Comparison of ENCODE assay signal across 9 cellular contexts in genomic region chr19:11191273-11191755, GRCh38. TPM values are rescaled to one million over a fixed set of nuclear protein-coding genes. Genes with fewer than 3 reads are reported as not detected.
A peak's percentile ranks its signal among the peaks of the same experiment; 100 is the strongest.
DNase-seq lines count a peak whose midpoint lies in the region; ATAC-seq and TF ChIP-seq lines count a peak whose summit lies in the region.
"Had no signal": no experiment of that assay in that cellular context is flagged by ENCODE, and none has a peak within 500 bp of the region (broad histone marks: within the 10 kb centered on the region; RNA-seq: fewer than 3 reads in every experiment).

No MANE protein-coding gene starts in this region.

- TF ChIP-seq CTCF in endodermal cell (conservative IDR thresholded peaks at IDR 0.05) = no peak

- no peaks in the 10 kb centered on the region for H3K9me3 Mint-ChIP-seq in endodermal cell

- H4K20me1 ChIP-seq in BLaER1 treated with 17β-estradiol and CSF1 and Interleukin-3, amounts not matched to agents 10 nM and 100 nM = no peaks in the 10 kb centered on the region; a peak in 3 of 22 replicates

- peaks cover 85 to 100% (median 98%) of the 10 kb centered on the region in 10 experiments for H3K4me1 ChIP-seq in BLaER1 treated with 17β-estradiol and CSF1 and Interleukin-3, amounts not matched to agents 10 nM and 100 nM
- no peaks in the 10 kb centered on the region for H3K4me1 ChIP-seq in endodermal cell (ENCODE audit: control insufficient read depth, insufficient read depth, low read length)

- H3K4me1 Mint-ChIP-seq in endodermal cell = peaks cover 3% of the 10 kb centered on the region

- H3K27me3 Mint-ChIP-seq in endodermal cell (ENCODE audit: insufficient read depth) = no peaks in the 10 kb centered on the region

- H3K36me3 ChIP-seq in BLaER1 treated with 17β-estradiol and CSF1 and Interleukin-3, amounts not matched to agents 10 nM and 100 nM = peaks cover 11 to 64% (median 39%) of the 10 kb centered on the region in 11 experiments; a peak in 21 of 22 replicates
- H3K36me3 ChIP-seq in endodermal cell (ENCODE audit: control insufficient read depth, insufficient read depth, low read length) = peaks cover 18% of the 10 kb centered on the region

- peak overlapping the region in 10 of 11 experiments; percentile 17 to 90 (median 86); a peak in 21 of 22 replicates for H3K27ac ChIP-seq in BLaER1 treated with 17β-estradiol and CSF1 and Interleukin-3, amounts not matched to agents 10 nM and 100 nM
- no peak overlapping the region for H3K27ac ChIP-seq in endodermal cell (ENCODE audit: low read depth, low read length)

- peak overlapping the region in 8 of 11 experiments; percentile 12 to 85 (median 76); a peak in 12 of 22 replicates for H3K9ac ChIP-seq in BLaER1 treated with 17β-estradiol and CSF1 and Interleukin-3, amounts not matched to agents 10 nM and 100 nM
- no peak overlapping the region for H3K9ac ChIP-seq in endodermal cell (ENCODE audit: extremely low read depth, low read length, poor library complexity, severe bottlenecking)

- 89 to 93% methylated on average over 7 to 8 of the region's 8 CpGs for WGBS in endodermal cell (ENCODE audit: insufficient coverage in 1 of 2, insufficient read length in 1 of 2), 2 experiments

- H3K9me3 ChIP-seq in BLaER1 treated with 17β-estradiol and CSF1 and Interleukin-3, amounts not matched to agents 10 nM and 100 nM (replicated peaks in 1 of 11) = peaks cover 0 to 8% (median 0%) of the 10 kb centered on the region in 11 experiments; a peak in 4 of 22 replicates
- H3K9me3 ChIP-seq in endodermal cell (ENCODE audit: control insufficient read depth, low read length) = no peaks in the 10 kb centered on the region

- H3K4me2 ChIP-seq in BLaER1 treated with 17β-estradiol and CSF1 and Interleukin-3, amounts not matched to agents 10 nM and 100 nM = peak overlapping the region; percentile 64 to 98 (median 95)

- no peaks in the 10 kb centered on the region for H3K27me3 ChIP-seq in BLaER1 treated with 17β-estradiol and CSF1 and Interleukin-3, amounts not matched to agents 10 nM and 100 nM
- no peaks in the 10 kb centered on the region for H3K27me3 ChIP-seq in endodermal cell (ENCODE audit: control insufficient read depth, insufficient read depth, low read length, poor library complexity, severe bottlenecking)

- DNase-seq in NCI-H82 treated with DMSO at 0.1 percent for 48 hours (lab: John Stamatoyannopoulos, UW; ENCODE audit: unreplicated experiment) (peak; percentile 26), endodermal cell (peak; percentile 63), myocyte (ENCODE audit: low read depth) (peak; percentile 100), medulla oblongata (ENCODE audit: extremely low spot score) (no peak)
- no peak for DNase-seq in stimulated activated naive CD4-positive, alpha-beta T cell treated with Interleukin-2 at 50 U/mL for 16 hours (lab: John Stamatoyannopoulos, UW)
- no peak for DNase-seq in stimulated activated CD4-positive, alpha-beta T cell treated with anti-CD3 and anti-CD28 coated beads, Interleukin-12 subunit alpha, Interleukin-12 subunit beta, amount 100 ng/mL, for 4 hours
- DNase-seq: anterior cingulate cortex had no signal

- H3K4me3 Mint-ChIP-seq in endodermal cell = no peak overlapping the region

- H3K4me3 ChIP-seq in BLaER1 treated with 17β-estradiol and CSF1 and Interleukin-3, amounts not matched to agents 10 nM and 100 nM = peak overlapping the region in 7 of 10 experiments; percentile 6 to 78 (median 46); a peak in 9 of 20 replicates
- H3K4me3 ChIP-seq in endodermal cell (ENCODE audit: low read length) = no peak overlapping the region

- ATAC-seq in GM18861 (IDR thresholded peaks at IDR 0.05; ENCODE audit: unreplicated experiment) = no peak

- no peak overlapping the region for H3K27ac Mint-ChIP-seq in endodermal cell

- peaks cover 42% of the 10 kb centered on the region for H3K36me3 Mint-ChIP-seq in endodermal cell (ENCODE audit: low read depth)

RNA-seq across cellular contexts. Expression of gene KANK2, which starts 6.0 kb away (rescaled TPM):
- total RNA-seq in endodermal cell = 10 to 100 TPM; 74.2 to 87.7 TPM
- polyA plus RNA-seq in endodermal cell (2013, experiment 1 of 2) = 27.0 TPM
- polyA plus RNA-seq in endodermal cell (2013, experiment 2 of 2) = 29.6 TPM
- total RNA-seq in myocyte = 317 and 438 TPM in 2 replicates
- 337 TPM for polyA plus RNA-seq in myocyte (2012)

RNA-seq across cellular contexts. Expression of gene SPC24, which starts 35.7 kb away (rescaled TPM):
- total RNA-seq in endodermal cell = 10 to 100 TPM; 35.4 to 50.0 TPM
- 29.9 TPM for polyA plus RNA-seq in endodermal cell (2013, experiment 1 of 2)
- polyA plus RNA-seq in endodermal cell (2013, experiment 2 of 2) = 34.5 TPM
- total RNA-seq in myocyte = 2.4 and 2.5 TPM in 2 replicates
- polyA plus RNA-seq in myocyte (2012) = 1.3 TPM

RNA-seq across cellular contexts. Expression of gene ANGPTL8, which starts 48.1 kb away (rescaled TPM):
- total RNA-seq in endodermal cell = not detected
- not detected for polyA plus RNA-seq in endodermal cell (2013, experiment 1 of 2)
- not detected for polyA plus RNA-seq in endodermal cell (2013, experiment 2 of 2)
- total RNA-seq in myocyte = not detected in 2 replicates
- polyA plus RNA-seq in myocyte (2012) = 0.32 TPM

Comparison
In these comparisons a context has a peak if more than half of its experiments do, and no peak if none do; other contexts are left out.
1. DNase-seq: peak in NCI-H82 treated with DMSO at 0.1 percent for 48 hours (single experiment), endodermal cell (single experiment) and myocyte (single experiment); none in stimulated activated naive CD4-positive, alpha-beta T cell treated with Interleukin-2 at 50 U/mL for 16 hours (single experiment), medulla oblongata (single experiment) and stimulated activated CD4-positive, alpha-beta T cell treated with anti-CD3 and anti-CD28 coated beads, Interleukin-12 subunit alpha, Interleukin-12 subunit beta, amount 100 ng/mL, for 4 hours (single experiment).
2. RNA of gene SPC24, which starts 35.7 kb away (total RNA-seq): 35.4 to 50.0 TPM in endodermal cell; 2.4 to 2.5 TPM in myocyte; every median in the first group is over 10 times any median in the second.